In the genomic region with DNA sequence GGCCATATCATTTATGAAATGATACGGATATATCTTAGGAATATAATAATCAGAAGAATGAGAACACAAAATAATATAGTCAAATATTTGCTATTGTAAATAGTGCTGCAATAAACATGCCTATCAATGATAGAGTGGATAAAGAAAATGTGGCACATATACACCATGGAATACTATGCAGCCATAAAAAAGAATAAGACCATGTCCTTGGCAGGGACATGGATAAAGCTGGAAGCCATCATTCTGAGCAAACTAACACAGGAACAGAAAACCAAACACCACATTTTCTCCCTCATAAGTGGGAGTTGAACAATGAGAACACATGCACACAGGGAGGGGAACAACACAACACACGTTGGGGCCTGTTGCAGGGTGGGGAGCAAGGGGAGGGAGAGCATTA, we compare ENCODE assay signal across 4 cellular contexts. TPM values are rescaled to one million over a fixed set of nuclear protein-coding genes. Genes with fewer than 3 reads are reported as not detected.
"Had no signal": no experiment of that assay in that cellular context is flagged by ENCODE, and none has a peak within 500 bp of the region (broad histone marks: within the 10 kb centered on the region; RNA-seq: fewer than 3 reads in every experiment).

No MANE protein-coding gene starts in this region.

RNA-seq across cellular contexts. Expression of a gene that starts 28.6 kb away (rescaled TPM):
- total RNA-seq: PC-3, RPMI7951, SJSA1, SK-MEL-5 had no signal
